1 cellular context compared by ENCODE assay signal in genomic region chr12:12612403-12612802, GRCh38.
TF ChIP-seq lines count a peak whose summit lies in the region.

No MANE protein-coding gene starts in this region.

TF ChIP-seq in SK-N-SH, 30 proteins besides CTCF, POLR2A, EP300 and RAD21 (continued from another document):
- TF ChIP-seq GABPA (IDR thresholded peaks at IDR 0.05; ENCODE audit: low read depth) (no peak), RFX5 (IDR thresholded peaks at IDR 0.05; ENCODE audit: low read length) (no peak), TCF12 (IDR thresholded peaks at IDR 0.05) (no peak)
